8 cellular contexts compared by ENCODE assay signal in the genomic region with DNA sequence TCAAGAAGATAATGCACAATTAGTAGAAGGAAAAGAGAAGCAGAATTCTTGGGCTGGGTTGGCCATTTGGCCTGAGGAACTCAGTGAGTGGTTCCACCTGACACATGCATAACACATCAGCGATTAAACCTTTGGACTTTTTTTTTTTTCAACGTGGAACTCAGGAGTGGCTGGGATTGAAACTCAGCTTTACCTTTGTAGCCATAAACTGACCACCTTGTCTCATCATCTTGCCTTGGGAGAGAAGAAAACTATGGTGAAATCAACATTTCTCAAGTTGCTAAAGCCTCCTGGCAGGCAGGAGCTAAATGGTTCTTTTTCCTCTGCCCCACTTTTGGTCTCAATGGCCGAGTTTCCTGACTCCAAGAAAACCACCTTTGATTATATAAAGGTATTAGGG. TPM values are rescaled to one million over a fixed set of nuclear protein-coding genes. Genes with fewer than 3 reads are reported as not detected.
A peak's percentile ranks its signal among the peaks of the same experiment; 100 is the strongest.
DNase-seq lines count a peak whose midpoint lies in the region; ATAC-seq and TF ChIP-seq lines count a peak whose summit lies in the region.

No MANE protein-coding gene starts in this region.

- peak overlapping the region; percentile 67 for H3K4me3 ChIP-seq in BJ (ENCODE audit: low read depth, low read length)
- peak overlapping the region; percentile 38 for H3K4me3 ChIP-seq in endocrine pancreas (ENCODE audit: control insufficient read depth, insufficient read depth, low read length)

- ATAC-seq in GM21526 (IDR thresholded peaks at IDR 0.05; ENCODE audit: low FRiP score, unreplicated experiment) (no peak), GM21619 (IDR thresholded peaks at IDR 0.05; ENCODE audit: unreplicated experiment) (no peak), GM21381 (IDR thresholded peaks at IDR 0.05; ENCODE audit: unreplicated experiment) (no peak)

- H3K27me3 ChIP-seq in BJ (ENCODE audit: control insufficient read depth, insufficient read depth, low read length) = no peaks in the 10 kb centered on the region
- H3K27me3 ChIP-seq in endocrine pancreas (ENCODE audit: control insufficient read depth, insufficient read depth, low read length) = no peaks in the 10 kb centered on the region

- H3K4me1 Mint-ChIP-seq in nephron = peaks cover 26% of the 10 kb centered on the region

- no peaks in the 10 kb centered on the region for H3K27me3 Mint-ChIP-seq in nephron (ENCODE audit: low read depth)

- CTCF ChIA-PET in BJ (lab: Yijun Ruan, JAX) = interaction anchor here (0.7 to 1.4 kb wide), 6 partner anchors 9 to 374 kb away, joined by 3 to 6 read pairs (median 4); no protein-coding TSS in a partner anchor

- H3K36me3 ChIP-seq in BJ (ENCODE audit: control insufficient read depth, insufficient read depth, low read length) (no peaks in the 10 kb centered on the region), endocrine pancreas (ENCODE audit: control insufficient read depth, insufficient read depth, low read length) (no peaks in the 10 kb centered on the region)

- no peaks in the 10 kb centered on the region for H3K4me1 ChIP-seq in endocrine pancreas (ENCODE audit: control insufficient read depth, insufficient read depth, low read length)

- H3K9ac ChIP-seq in endocrine pancreas (ENCODE audit: control insufficient read depth, insufficient read depth, low read length) = peak overlapping the region; percentile 55

- POLR2A ChIA-PET in BJ (lab: Charles Lee) = no interaction called here

- H3K27ac Mint-ChIP-seq in nephron = peak overlapping the region; percentile 86 to 95 (median 92)

- no peak for TF ChIP-seq CTCF in BJ (IDR thresholded peaks at IDR 0.05; ENCODE audit: insufficient read depth, low read depth, low read length)
- TF ChIP-seq CTCF in nephron (IDR thresholded peaks at IDR 0.05; ENCODE audit: unreplicated experiment in 3 of 3) = no peak

- H3K9me3 ChIP-seq in endocrine pancreas (ENCODE audit: control insufficient read depth, low read length) = no peaks in the 10 kb centered on the region

- peak overlapping the region; percentile 79 to 86 (median 85) for H3K4me3 Mint-ChIP-seq in nephron

- DNase-seq in BJ (ENCODE audit: low read depth) = no peak
- DNase-seq in NCI-H69 (lab: John Stamatoyannopoulos, UW) = peak; percentile 27
- DNase-seq in SKM-1 treated with dmso at 0.1 percent for 144 hours (lab: John Stamatoyannopoulos, UW; ENCODE audit: unreplicated experiment) = no peak

- H3K9me3 Mint-ChIP-seq in nephron = peaks cover 3% of the 10 kb centered on the region

- H3K36me3 Mint-ChIP-seq in nephron (ENCODE audit: low read depth) = no peaks in the 10 kb centered on the region

RNA-seq across cellular contexts. Expression of a gene that starts 16.3 kb away (rescaled TPM):
- polyA plus RNA-seq in BJ (2011; rRNA removed) = not detected in 2 replicates
- polyA minus RNA-seq in BJ (2011; rRNA and poly(A)+ RNA removed) = not detected in 2 replicates
